ENCODE assay signal across 16 cellular contexts in genomic region chr10:11355625-11356024, GRCh38.
DNase-seq lines count a peak whose midpoint lies in the region; ATAC-seq and TF ChIP-seq lines count a peak whose summit lies in the region.
"Had no signal": no experiment of that assay in that cellular context is flagged by ENCODE, and none has a peak within 500 bp of the region (broad histone marks: within the 10 kb centered on the region; RNA-seq: fewer than 3 reads in every experiment).

No MANE protein-coding gene starts in this region.

- no peaks in the 10 kb centered on the region for H3F3A ChIP-seq in GM23248 (ENCODE audit: insufficient read depth)

- H3K4me2 ChIP-seq in GM23248 (ENCODE audit: unreplicated experiment) = no peak overlapping the region
- H3K4me2 ChIP-seq: PC-9 had no signal

- H3K79me2 ChIP-seq in GM23248 (ENCODE audit: insufficient read depth) = no peaks in the 10 kb centered on the region

- H3K9me3 ChIP-seq in GM23248 (ENCODE audit: low read depth) = no peaks in the 10 kb centered on the region
- H3K9me3 ChIP-seq in Panc1 (ENCODE audit: control insufficient read depth, insufficient read depth, low read depth, low read length) = no peaks in the 10 kb centered on the region
- H3K9me3 ChIP-seq in CD4-positive, alpha-beta memory T cell (ENCODE audit: control insufficient read depth in 1 of 2, low read length in 2 of 2) = no peaks in the 10 kb centered on the region

- no peak overlapping the region for H3K4me3 ChIP-seq in GM23248
- H3K4me3 ChIP-seq in Panc1 (ENCODE audit: low read depth in 2 of 2, low read length in 2 of 2) = no peak overlapping the region
- no peak overlapping the region for H3K4me3 ChIP-seq in CD4-positive, alpha-beta memory T cell (ENCODE audit: low read length in 2 of 2)
- H3K4me3 ChIP-seq: PC-9 had no signal

- 0 out of 2 replicates have a peak, but pooled peaks have one; percentile 16 for TF ChIP-seq CTCF in Panc1 (IDR thresholded peaks at IDR 0.05)

- H4K20me1 ChIP-seq in GM23248 (ENCODE audit: insufficient read depth) = no peaks in the 10 kb centered on the region

- CTCF ChIA-PET in Panc1 (lab: Charles Lee) = no interaction called here
- CTCF ChIA-PET in CD4-positive, alpha-beta memory T cell (lab: Charles Lee; ENCODE audit: partially characterized antibody) = no interaction called here

- H3K27me3 Mint-ChIP-seq in CD4-positive, alpha-beta memory T cell = peaks cover 0 to 3% of the 10 kb centered on the region in 2 donors

- 15 to 17% methylated on average over 9 of the region's 9 CpGs for WGBS in GM23248 (ENCODE audit: low coverage in 1 of 2, low lambda C conversion rate in 2 of 2, missing lambda C conversion rate in 2 of 2), 2 experiments

- DNase-seq in GM23248 = peak; percentile 29
- DNase-seq in Panc1 (ENCODE audit: low read depth, low spot score) = no peak
- peak; percentile 15 for DNase-seq in fibroblast of gingiva (ENCODE audit: low read depth)
- DNase-seq in sciatic nerve (ENCODE audit: low spot score) = no peak
- DNase-seq in CD4-positive, alpha-beta memory T cell = no peak
- DNase-seq in NCI-H146 (lab: John Stamatoyannopoulos, UW) = no peak
- DNase-seq: CD4-positive, CD25-positive, alpha-beta regulatory T cell; DMS53; HCEC 1CT; NCI-H1417 treated with DMSO at 0.1 percent for 48 hours; NCI-H2029 treated with DMSO at 0.1 percent for 48 hours; NCI-H2171 treated with DMSO at 0.1 percent for 48 hours; NCI-H774; PC-9 had no signal

- H3K36me3 Mint-ChIP-seq in CD4-positive, alpha-beta memory T cell = no peaks in the 10 kb centered on the region
- H3K36me3 Mint-ChIP-seq: CD4-positive, CD25-positive, alpha-beta regulatory T cell had no signal

- no peak overlapping the region for H3K27ac ChIP-seq in GM23248
- no peak overlapping the region for H3K27ac ChIP-seq in Panc1 (ENCODE audit: low read length)
- H3K27ac ChIP-seq in CD4-positive, alpha-beta memory T cell (ENCODE audit: low read depth, low read length) = no peak overlapping the region
- H3K27ac ChIP-seq: HL-60, PC-9 had no signal

- H3K4me1 ChIP-seq in GM23248 (ENCODE audit: insufficient read depth) (no peaks in the 10 kb centered on the region), Panc1 (ENCODE audit: control insufficient read depth, insufficient read depth, low read length) (no peaks in the 10 kb centered on the region)
- H3K4me1 ChIP-seq in CD4-positive, alpha-beta memory T cell (ENCODE audit: insufficient read depth, low read length) = no peaks in the 10 kb centered on the region

- POLR2A ChIA-PET in Panc1 (lab: Charles Lee) = no interaction called here
- POLR2A ChIA-PET in CD4-positive, alpha-beta memory T cell (lab: Charles Lee; ENCODE audit: partially characterized antibody) = no interaction called here

- H3K27ac Mint-ChIP-seq in CD4-positive, alpha-beta memory T cell = no peak overlapping the region
- H3K27ac Mint-ChIP-seq: CD4-positive, CD25-positive, alpha-beta regulatory T cell had no signal

- in situ Hi-C loops in GM23248 (cut with MboI) = no loop called here
- in situ Hi-C loops in Panc1 (cut with HindIII; ENCODE audit: low pct_unique_long_range_greater_than_20kb, low sequenced_read_pairs) = no loop called here

- no peaks in the 10 kb centered on the region for H3K9me2 ChIP-seq in GM23248 (ENCODE audit: insufficient read depth)

- H3K27me3 ChIP-seq in GM23248 (replicated peaks; ENCODE audit: insufficient read depth) = no peaks in the 10 kb centered on the region
- H3K27me3 ChIP-seq in Panc1 (ENCODE audit: control insufficient read depth, insufficient read depth, low read length) = no peaks in the 10 kb centered on the region
- no peaks in the 10 kb centered on the region for H3K27me3 ChIP-seq in CD4-positive, alpha-beta memory T cell (ENCODE audit: insufficient read depth, low read length)

- intact Hi-C loops in Panc1 (cut with micrococcal nuclease; ENCODE audit: unreplicated experiment) (no loop called here), sciatic nerve (cut with DNase I) (no loop called here)
- intact Hi-C loops in CD4-positive, alpha-beta memory T cell (cut with micrococcal nuclease) = no loop called here

- H3K4me3 Mint-ChIP-seq in CD4-positive, alpha-beta memory T cell = no peak overlapping the region
- H3K4me3 Mint-ChIP-seq: CD4-positive, CD25-positive, alpha-beta regulatory T cell had no signal

- peaks cover 0 to 9% (median 3%) of the 10 kb centered on the region in 8 donors for H3K9me3 Mint-ChIP-seq in CD4-positive, alpha-beta memory T cell

- ATAC-seq in Panc1 (no peak), sciatic nerve (peak; percentile 83), HG02981 (IDR thresholded peaks at IDR 0.05; ENCODE audit: unreplicated experiment) (no peak)

- peaks cover 0 to 3% (median 1%) of the 10 kb centered on the region in 4 donors for H3K4me1 Mint-ChIP-seq in CD4-positive, alpha-beta memory T cell
- H3K4me1 Mint-ChIP-seq: CD4-positive, CD25-positive, alpha-beta regulatory T cell had no signal

- no peak overlapping the region for H2AFZ ChIP-seq in GM23248
- H2AFZ ChIP-seq: PC-9 had no signal

- H3K9ac ChIP-seq in GM23248 = no peak overlapping the region

- H3K36me3 ChIP-seq in GM23248 (ENCODE audit: low read depth) (no peaks in the 10 kb centered on the region), Panc1 (ENCODE audit: control insufficient read depth, insufficient read depth, low read length) (no peaks in the 10 kb centered on the region)
- no peaks in the 10 kb centered on the region for H3K36me3 ChIP-seq in CD4-positive, alpha-beta memory T cell (ENCODE audit: insufficient read depth, low read length)

- no TSS peak for BruUV-seq in Panc1 (replicated peaks; lab: Mats Ljungman, UMichigan)

Comparison
In these comparisons a context has a peak if more than half of its experiments do, and no peak if none do; other contexts are left out.
1. DNase-seq: peak in GM23248 (single experiment) and fibroblast of gingiva (single experiment); none in Panc1 (single experiment), sciatic nerve (single experiment), CD4-positive, alpha-beta memory T cell (0 of 5) and NCI-H146 (single experiment).